ENCODE assay signal across 8 cellular contexts in genomic region chr15:79430901-79431635, GRCh38. TPM values are rescaled to one million over a fixed set of nuclear protein-coding genes. Genes with fewer than 3 reads are reported as not detected.
DNase-seq lines count a peak whose midpoint lies in the region; TF ChIP-seq lines count a peak whose summit lies in the region.

No MANE protein-coding gene starts in this region.

- H3K4me1 ChIP-seq in GM23248 (ENCODE audit: insufficient read depth), result no peaks in the 10 kb centered on the region
- peaks cover 0 to 14% (median 0%) of the 10 kb centered on the region in 4 donors for H3K4me1 ChIP-seq in Peyer's patch

- no peaks in the 10 kb centered on the region for H3K9me2 ChIP-seq in GM23248 (ENCODE audit: insufficient read depth)

- H3K79me2 ChIP-seq in GM23248 (ENCODE audit: insufficient read depth), result no peaks in the 10 kb centered on the region

- TF ChIP-seq CTCF in WI38 (IDR thresholded peaks at IDR 0.05; ENCODE audit: low read depth, low read length) (no peak), foreskin fibroblast (IDR thresholded peaks at IDR 0.05; ENCODE audit: low read depth, low read length) (no peak), Peyer's patch (IDR thresholded peaks at IDR 0.05) (no peak)

- peak overlapping the region; percentile 74 for H3K4me3 ChIP-seq in GM23248
- H3K4me3 ChIP-seq in WI38 (ENCODE audit: low read depth, low read length), result peak overlapping the region; percentile 62
- peak overlapping the region; percentile 50 to 55 for H3K4me3 ChIP-seq in foreskin fibroblast (ENCODE audit: low read depth in 1 of 2, low read length in 2 of 2)
- peak overlapping the region in 1 of 4 donors; percentile 44 for H3K4me3 ChIP-seq in Peyer's patch

- no peak for TF ChIP-seq POLR2A in Peyer's patch (IDR thresholded peaks at IDR 0.05)

- H3K36me3 ChIP-seq in GM23248 (ENCODE audit: low read depth), result no peaks in the 10 kb centered on the region
- no peaks in the 10 kb centered on the region for H3K36me3 ChIP-seq in Peyer's patch

- H3K9me3 ChIP-seq in GM23248 (ENCODE audit: low read depth), result no peaks in the 10 kb centered on the region
- H3K9me3 ChIP-seq in Peyer's patch, result no peaks in the 10 kb centered on the region

- in situ Hi-C loops in GM23248 (cut with MboI), result no loop called here

- no peaks in the 10 kb centered on the region for H3F3A ChIP-seq in GM23248 (ENCODE audit: insufficient read depth)

- 57 to 64% methylated on average over 12 to 14 of the region's 14 CpGs for WGBS in GM23248 (ENCODE audit: low coverage in 1 of 2, low lambda C conversion rate in 2 of 2, missing lambda C conversion rate in 2 of 2), 2 experiments

- peak overlapping the region; percentile 65 for H3K4me2 ChIP-seq in GM23248 (ENCODE audit: unreplicated experiment)

- H3K9ac ChIP-seq in GM23248, result peak overlapping the region; percentile 58

- no peak for DNase-seq in GM23248
- DNase-seq in foreskin fibroblast, result no peak
- DNase-seq in retina, result peak; percentile 77
- DNase-seq in HuH-7 (ENCODE audit: low spot score), result no peak
- DNase-seq in cortex of kidney (lab: John Stamatoyannopoulos, UW), result no peak
- no peak for DNase-seq in SKM-1 treated with dmso at 0.1 percent for 144 hours (lab: John Stamatoyannopoulos, UW; ENCODE audit: unreplicated experiment)
- DNase-seq in Peyer's patch, result no peak

- H3K27me3 ChIP-seq in GM23248 (replicated peaks; ENCODE audit: insufficient read depth) (peaks cover 30% of the 10 kb centered on the region), Peyer's patch (peaks cover 0 to 16% of the 10 kb centered on the region in 2 donors)

- H3K27ac ChIP-seq in GM23248, result no peak overlapping the region
- no peak overlapping the region for H3K27ac ChIP-seq in Peyer's patch

- H4K20me1 ChIP-seq in GM23248 (ENCODE audit: insufficient read depth), result no peaks in the 10 kb centered on the region

- H2AFZ ChIP-seq in GM23248, result peak overlapping the region; percentile 83

RNA-seq across cellular contexts. Expression of gene MINAR1, which starts 1.1 kb away (rescaled TPM):
- total RNA-seq in GM23248 (2014; rRNA removed; shearing (Covaris generic)), result 1.3 and 1.6 TPM in 2 replicates
- 0.25 and 0.28 TPM in 2 replicates for polyA plus RNA-seq in GM23248 (2016; fragmentation: Nextera tagmentation; extraction: Ambion mirVana)
- 1 to 10 TPM in 1 of 4 donors, under 1 TPM in 2, not detected in 1; 0.13 to 1.7 (median 0.66) TPM for total RNA-seq in Peyer's patch
